In genomic region chr2:171574149-171574795, GRCh38 we compare ENCODE assay signal across 9 cellular contexts. TPM values are rescaled to one million over a fixed set of nuclear protein-coding genes. Genes with fewer than 3 reads are reported as not detected.
DNase-seq lines count a peak whose midpoint lies in the region; ATAC-seq and TF ChIP-seq lines count a peak whose summit lies in the region.
"Had no signal": no experiment of that assay in that cellular context is flagged by ENCODE, and none has a peak within 500 bp of the region (broad histone marks: within the 10 kb centered on the region; RNA-seq: fewer than 3 reads in every experiment).

No MANE protein-coding gene starts in this region.

- H3K9me3 Mint-ChIP-seq in MCF 10A (ENCODE audit: unreplicated experiment), result no peaks in the 10 kb centered on the region

- peak; percentile 99 for TF ChIP-seq CTCF in VCaP (conservative IDR thresholded peaks at IDR 0.05)
- peak; percentile 97 for TF ChIP-seq CTCF in MCF 10A (IDR thresholded peaks at IDR 0.05; ENCODE audit: unreplicated experiment)

- peak; percentile 96 for ATAC-seq in HG02798 (IDR thresholded peaks at IDR 0.05; ENCODE audit: poor library complexity, unreplicated experiment)

- POLR2A ChIA-PET in MCF 10A (lab: Yijun Ruan, JAX), result interaction anchor here (0.8 to 1.3 kb wide), 6 partner anchors 22 to 982 kb away, joined by 3 to 6 read pairs (median 3); partner anchors contain the start of genes CYBRD1 and HAT1

- intact Hi-C loops in MCF 10A (cut with micrococcal nuclease), result loop anchor here (1.0 to 10.0 kb wide), 4 partner anchors 131 to 1141 kb away; no protein-coding TSS in a partner anchor

- H3K4me1 Mint-ChIP-seq in MCF 10A (ENCODE audit: insufficient read depth, unreplicated experiment), result no peaks in the 10 kb centered on the region

- no peak overlapping the region for H3K4me3 Mint-ChIP-seq in MCF 10A (ENCODE audit: unreplicated experiment)

- BruUV-seq in MCF 10A (replicated peaks; lab: Mats Ljungman, UMichigan), result no TSS peak

- no peaks in the 10 kb centered on the region for H3K36me3 Mint-ChIP-seq in MCF 10A (ENCODE audit: insufficient read depth, unreplicated experiment)

- H3K27me3 Mint-ChIP-seq in MCF 10A (ENCODE audit: insufficient read depth, unreplicated experiment), result no peaks in the 10 kb centered on the region

- CTCF ChIA-PET in MCF 10A (lab: Yijun Ruan, JAX), result interaction anchor here (0.5 to 2.8 kb wide), 28 partner anchors 9 to 1508 kb away, joined by 3 to 21 read pairs (median 4); partner anchors contain the start of genes DLX2 and DYNC1I2

- H3K27ac ChIP-seq in VCaP, result no peak overlapping the region
- H3K27ac ChIP-seq: BLaER1 had no signal

- H3K27ac Mint-ChIP-seq in MCF 10A (ENCODE audit: low read depth, unreplicated experiment), result no peak overlapping the region

- peak; percentile 4 to 45 (median 17) for DNase-seq in NCI-H1417 (lab: John Stamatoyannopoulos, UW)
- no peak for DNase-seq in NCI-H1417 treated with DMSO at 0.1 percent for 48 hours (lab: John Stamatoyannopoulos, UW)
- DNase-seq in NCI-H2029 treated with DMSO at 0.1 percent for 48 hours (lab: John Stamatoyannopoulos, UW), result peak; percentile 35
- peak; percentile 75 for DNase-seq in MCF 10A (ENCODE audit: unreplicated experiment)
- peak; percentile 89 for DNase-seq in islet precursor cell
- peak; percentile 54 to 81 for DNase-seq in stimulated activated CD4-positive, alpha-beta T cell treated with anti-CD3 and anti-CD28 coated beads, Interleukin-1b, Interleukin-23, amount 100 ng/mL, for 1 hour (ENCODE audit: low read depth in 2 of 2)

RNA-seq across cellular contexts. Expression of gene CYBRD1, which starts 52.0 kb away (rescaled TPM):
- total RNA-seq in MCF 10A (2022), result 8.9 and 15.8 TPM in 2 replicates
